9 cellular contexts compared by ENCODE assay signal in the genomic region with DNA sequence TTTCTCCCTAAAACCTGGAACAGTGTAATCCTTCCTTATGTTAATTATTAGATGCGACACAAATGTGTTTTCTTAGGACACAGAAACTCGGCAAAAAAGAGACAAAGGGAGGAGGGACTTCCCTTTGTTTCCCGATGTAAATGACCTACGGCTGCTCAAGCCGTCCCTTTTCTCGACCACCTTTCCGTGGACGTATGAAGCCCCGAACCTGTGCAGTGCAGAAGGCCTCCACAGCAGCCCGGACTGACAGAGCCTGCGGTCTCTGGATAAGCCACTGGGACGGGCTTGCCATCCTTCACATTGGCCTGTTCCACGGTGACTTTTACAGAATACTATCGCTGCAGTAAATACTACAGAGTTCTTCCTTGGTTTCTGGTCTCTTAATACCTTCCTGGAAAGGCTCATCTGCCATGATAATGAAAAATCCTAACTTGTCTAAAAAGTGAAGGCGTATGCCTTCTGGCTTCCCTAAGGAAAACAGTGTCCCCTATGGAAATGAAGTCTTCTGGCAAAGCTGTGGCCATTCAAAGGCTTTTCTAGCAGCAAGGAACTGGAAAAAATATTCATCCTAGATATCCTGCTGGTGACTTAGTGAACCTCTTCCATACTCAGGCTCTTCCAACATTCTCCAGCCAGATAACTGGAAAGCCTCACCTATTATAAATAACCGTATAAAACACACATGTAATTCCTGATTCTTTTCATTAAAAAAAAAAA.
DNase-seq lines count a peak whose midpoint lies in the region; ATAC-seq and TF ChIP-seq lines count a peak whose summit lies in the region.
"Had no signal": no experiment of that assay in that cellular context is flagged by ENCODE, and none has a peak within 500 bp of the region (broad histone marks: within the 10 kb centered on the region; RNA-seq: fewer than 3 reads in every experiment).

No MANE protein-coding gene starts in this region.

- peak overlapping the region; percentile 93 for H3K27ac Mint-ChIP-seq in activated naive CD4-positive, alpha-beta T cell treated with anti-CD3 and anti-CD28 coated beads, Interleukin-2, amount 10 ng/mL, durations not matched to agents 7 days and 5 days
- H3K27ac Mint-ChIP-seq in central memory CD8-positive, alpha-beta T cell (ENCODE audit: low read depth), result peak overlapping the region; percentile 95

- TF ChIP-seq CTCF in lung (IDR thresholded peaks at IDR 0.05; ENCODE audit: control extremely low read depth, extremely low read depth) (no peak), transverse colon (IDR thresholded peaks at IDR 0.05) (peak in 1 of 5 experiments; percentile 9)

- no peaks in the 10 kb centered on the region for H3K27me3 Mint-ChIP-seq in activated naive CD4-positive, alpha-beta T cell treated with anti-CD3 and anti-CD28 coated beads, Interleukin-2, amount 10 ng/mL, durations not matched to agents 7 days and 5 days
- H3K27me3 Mint-ChIP-seq in central memory CD8-positive, alpha-beta T cell, result no peaks in the 10 kb centered on the region

- intact Hi-C loops in transverse colon (cut with DNase I; ENCODE audit: low total_unique reads), result no loop called here

- H3K4me3 Mint-ChIP-seq in activated naive CD4-positive, alpha-beta T cell treated with anti-CD3 and anti-CD28 coated beads, Interleukin-2, amount 10 ng/mL, durations not matched to agents 7 days and 5 days, result peak overlapping the region; percentile 83
- peak overlapping the region; percentile 90 for H3K4me3 Mint-ChIP-seq in central memory CD8-positive, alpha-beta T cell

- in situ Hi-C loops in transverse colon (cut with MboI; ENCODE audit: low pct_ligation_motif_present in 1 of 4, low pct_unique_long_range_greater_than_20kb in 1 of 4, low sequenced_read_pairs in 3 of 4) (no loop called here), KBM-7 (cut with MboI; ENCODE audit: low pct_unique_long_range_greater_than_20kb, low sequenced_read_pairs) (no loop called here)

- H3K27me3 ChIP-seq in lung (ENCODE audit: control insufficient read depth, insufficient read depth) (no peaks in the 10 kb centered on the region), transverse colon (peaks cover 57% of the 10 kb centered on the region)

- no peak for TF ChIP-seq POLR2A in transverse colon (IDR thresholded peaks at IDR 0.05)

- H3K36me3 Mint-ChIP-seq in activated naive CD4-positive, alpha-beta T cell treated with anti-CD3 and anti-CD28 coated beads, Interleukin-2, amount 10 ng/mL, durations not matched to agents 7 days and 5 days, result peaks cover 26% of the 10 kb centered on the region
- H3K36me3 Mint-ChIP-seq in central memory CD8-positive, alpha-beta T cell (ENCODE audit: insufficient read depth), result peaks cover 13% of the 10 kb centered on the region

- 75 to 77% methylated on average over 16 of the region's 16 CpGs for WGBS in lung, 2 donors
- 77 to 83% methylated on average over 12 to 16 of the region's 16 CpGs for WGBS in transverse colon (ENCODE audit: low coverage in 1 of 2), 2 donors

- ATAC-seq in central memory CD8-positive, alpha-beta T cell (replicated peaks; ENCODE audit: extremely low read depth, poor library complexity, severe bottlenecking), result no peak
- ATAC-seq in lung (ENCODE audit: insufficient read depth, low FRiP score), result no peak

- DNase-seq in activated naive CD4-positive, alpha-beta T cell treated with anti-CD3 and anti-CD28 coated beads, Interleukin-2, amount 10 ng/mL, durations not matched to agents 7 days and 5 days, result no peak
- DNase-seq in activated naive CD4-positive, alpha-beta T cell (lab: John Stamatoyannopoulos, UW), result no peak
- no peak for DNase-seq in central memory CD8-positive, alpha-beta T cell (ENCODE audit: low spot score in 2 of 2)
- DNase-seq in lung (ENCODE audit: low spot score) (no peak), transverse colon (no peak), KBM-7 (no peak), HuH-7.5 (ENCODE audit: low spot score) (no peak)
- DNase-seq in activated CD4-positive, CD25-positive, alpha-beta regulatory T cell (lab: John Stamatoyannopoulos, UW), result no peak
- DNase-seq: activated CD4-positive, CD25-positive, alpha-beta regulatory T cell treated with anti-CD3 and anti-CD28 coated beads, Interleukin-2, amount 50 U/mL, for 72 hours had no signal

- H3K4me1 ChIP-seq in lung (ENCODE audit: control insufficient read depth in 2 of 2, insufficient read depth in 2 of 2, low read length in 2 of 2) (peaks cover 8 to 39% of the 10 kb centered on the region in 2 donors), transverse colon (peaks cover 8 to 65% (median 19%) of the 10 kb centered on the region in 4 donors)

- H3K4me1 Mint-ChIP-seq in activated naive CD4-positive, alpha-beta T cell treated with anti-CD3 and anti-CD28 coated beads, Interleukin-2, amount 10 ng/mL, durations not matched to agents 7 days and 5 days, result peaks cover 85% of the 10 kb centered on the region
- peaks cover 69% of the 10 kb centered on the region for H3K4me1 Mint-ChIP-seq in central memory CD8-positive, alpha-beta T cell

- H3K36me3 ChIP-seq in lung (ENCODE audit: control insufficient read depth in 2 of 2, insufficient read depth in 2 of 2, low read length in 2 of 2), result no peaks in the 10 kb centered on the region
- no peaks in the 10 kb centered on the region for H3K36me3 ChIP-seq in transverse colon

- peak overlapping the region; percentile 90 to 99 for H3K27ac ChIP-seq in lung (ENCODE audit: low read depth in 1 of 2, low read length in 1 of 2)
- peak overlapping the region; percentile 90 to 96 (median 93) for H3K27ac ChIP-seq in transverse colon

- H3K9me3 ChIP-seq in lung (ENCODE audit: control insufficient read depth in 2 of 2, insufficient read depth in 1 of 2, low read length in 1 of 2) (no peaks in the 10 kb centered on the region), transverse colon (no peaks in the 10 kb centered on the region)

- H3K9me3 Mint-ChIP-seq in activated naive CD4-positive, alpha-beta T cell treated with anti-CD3 and anti-CD28 coated beads, Interleukin-2, amount 10 ng/mL, durations not matched to agents 7 days and 5 days, result no peaks in the 10 kb centered on the region
- H3K9me3 Mint-ChIP-seq in central memory CD8-positive, alpha-beta T cell, result no peaks in the 10 kb centered on the region

- no peak for TF ChIP-seq EP300 in transverse colon (IDR thresholded peaks at IDR 0.05; ENCODE audit: low read depth)

- CTCF ChIA-PET in activated naive CD4-positive, alpha-beta T cell treated with anti-CD3 and anti-CD28 coated beads, Interleukin-2, amount 10 ng/mL, durations not matched to agents 7 days and 5 days (lab: Charles Lee), result interaction anchor here (1.5 kb wide), 1 partner anchor 85 kb away, joined by 3 read pairs; no protein-coding TSS in a partner anchor

- no peak overlapping the region for H3K4me3 ChIP-seq in lung
- peak overlapping the region in 2 of 4 donors; percentile 49 to 74 for H3K4me3 ChIP-seq in transverse colon
